ENCODE assay signal across 8 cellular contexts in the genomic region with DNA sequence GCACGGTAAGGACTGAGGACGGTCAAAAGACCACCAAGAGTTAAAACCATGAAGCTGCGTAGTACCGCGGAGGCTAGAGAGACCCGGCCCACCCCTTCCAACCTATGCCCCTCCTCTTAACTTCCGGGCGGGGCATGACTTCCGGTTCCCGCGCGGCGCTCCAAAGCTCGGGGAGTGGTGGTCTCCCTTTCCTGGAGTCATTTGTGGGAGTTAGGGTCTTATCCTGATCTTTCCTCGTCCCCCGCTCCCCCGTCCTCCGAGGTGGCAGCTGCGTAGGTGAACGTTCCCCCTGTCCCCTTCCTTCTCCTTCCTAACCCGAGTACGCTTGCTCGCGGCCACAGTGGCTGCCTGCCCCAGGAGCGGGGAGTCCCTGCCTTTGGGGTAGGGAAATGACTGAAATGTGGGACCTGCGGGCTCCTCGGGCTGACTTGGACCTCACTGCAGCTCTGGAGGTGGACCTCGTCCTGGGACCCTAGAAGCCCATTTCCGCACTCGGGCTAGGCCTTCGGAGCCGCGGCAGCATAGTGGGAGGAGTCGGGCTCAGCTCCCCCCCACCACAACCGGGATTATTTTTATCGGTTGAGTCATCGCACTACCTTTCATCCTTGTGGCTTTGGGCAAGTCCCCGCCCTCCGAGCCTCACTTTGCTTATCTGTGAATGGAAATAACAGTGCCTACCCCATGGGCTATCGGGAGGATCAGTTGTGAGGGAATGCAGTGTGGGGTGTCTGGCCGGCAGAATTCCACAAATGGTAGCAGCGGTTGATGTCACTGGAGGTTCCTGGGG. TPM values are rescaled to one million over a fixed set of nuclear protein-coding genes. Genes with fewer than 3 reads are reported as not detected.
A peak's percentile ranks its signal among the peaks of the same experiment; 100 is the strongest.
DNase-seq lines count a peak whose midpoint lies in the region; ATAC-seq, FAIRE-seq and TF ChIP-seq lines count a peak whose summit lies in the region.

No MANE protein-coding gene starts in this region.

- peaks cover 2% of the 10 kb centered on the region for H3K36me3 ChIP-seq in right atrium auricular region

- peak overlapping the region; percentile 83 to 98 for H3K4me3 ChIP-seq in right atrium auricular region

- H3K9me3 ChIP-seq in right atrium auricular region: no peaks in the 10 kb centered on the region

- H3K27ac ChIP-seq in angular gyrus (ENCODE audit: low read depth, low read length) (peak overlapping the region; percentile 85), right atrium auricular region (peak overlapping the region; percentile 96 to 99)

- DNase-seq in NCI-H187 treated with DMSO at 0.1 percent for 48 hours (lab: John Stamatoyannopoulos, UW) (peak; percentile 74), T-helper 2 cell (peak; percentile 52 to 96 (median 87)), right atrium auricular region (ENCODE audit: low spot score) (peak; percentile 86), pulmonary artery endothelial cell (ENCODE audit: low read depth, low spot score) (peak; percentile 58), urothelium cell line (ENCODE audit: low spot score) (peak; percentile 91)

- TF ChIP-seq CTCF in right atrium auricular region (IDR thresholded peaks at IDR 0.05): no peak

- peaks cover 0 to 15% of the 10 kb centered on the region in 2 donors for H3K4me1 ChIP-seq in right atrium auricular region

- peak; percentile 61 for ATAC-seq in GM18502 (IDR thresholded peaks at IDR 0.05; ENCODE audit: poor library complexity, unreplicated experiment)
- peak; percentile 60 for ATAC-seq in HG02943 (IDR thresholded peaks at IDR 0.05; ENCODE audit: low read depth, unreplicated experiment)

- no peak for FAIRE-seq in urothelium cell line (lab: Jason Lieb, UNC)

- no peaks in the 10 kb centered on the region for H3K27me3 ChIP-seq in right atrium auricular region

RNA-seq across cellular contexts. Expression of a gene that starts 24.1 kb away (rescaled TPM):
- total RNA-seq in right atrium auricular region (not detected), pulmonary artery endothelial cell (not detected in 2 replicates)

RNA-seq across cellular contexts. Expression of a gene that starts 26.9 kb away (rescaled TPM):
- total RNA-seq in right atrium auricular region: 100 to 1,000 TPM; 144 to 147 TPM
- 947 and 965 TPM in 2 replicates for total RNA-seq in pulmonary artery endothelial cell

RNA-seq across cellular contexts. Expression of a gene that starts 48.7 kb away (rescaled TPM):
- not detected for total RNA-seq in right atrium auricular region
- 0.07 and 0.26 TPM in 2 replicates for total RNA-seq in pulmonary artery endothelial cell

Comparison
In these comparisons a context has a peak if more than half of its experiments do, and no peak if none do; other contexts are left out.
1. Peak in every context shown above with its lines: DNase-seq, ATAC-seq, H3K4me3 ChIP-seq and H3K27ac ChIP-seq.